8 cellular contexts compared by ENCODE assay signal in the genomic region with DNA sequence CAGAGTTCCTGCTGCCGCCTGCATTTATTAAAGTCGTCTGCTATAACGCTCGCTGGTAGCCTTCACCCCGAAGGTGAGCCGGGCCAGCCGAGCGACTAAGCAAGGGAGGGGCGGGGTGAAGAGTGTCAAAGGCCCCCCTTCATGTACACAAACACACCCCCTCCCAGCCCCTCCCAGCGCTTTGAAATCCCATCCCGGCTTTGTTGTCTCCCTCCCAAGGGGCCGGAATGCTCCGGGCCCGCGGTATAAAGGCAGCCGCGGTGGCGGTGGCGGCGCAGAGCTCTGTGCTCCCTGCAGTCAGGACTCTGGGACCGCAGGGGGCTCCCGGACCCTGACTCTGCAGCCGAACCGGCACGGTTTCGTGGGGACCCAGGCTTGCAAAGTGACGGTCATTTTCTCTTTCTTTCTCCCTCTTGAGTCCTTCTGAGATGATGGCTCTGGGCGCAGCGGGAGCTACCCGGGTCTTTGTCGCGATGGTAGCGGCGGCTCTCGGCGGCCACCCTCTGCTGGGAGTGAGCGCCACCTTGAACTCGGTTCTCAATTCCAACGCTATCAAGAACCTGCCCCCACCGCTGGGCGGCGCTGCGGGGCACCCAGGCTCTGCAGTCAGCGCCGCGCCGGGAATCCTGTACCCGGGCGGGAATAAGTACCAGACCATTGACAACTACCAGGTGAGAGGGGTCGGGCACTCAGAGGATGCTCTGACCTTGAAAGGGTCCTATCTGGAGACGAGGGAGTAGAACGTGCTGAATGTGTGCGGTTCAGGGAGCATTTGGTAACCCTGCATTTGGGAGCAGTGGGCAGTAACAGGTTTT. TPM values are rescaled to one million over a fixed set of nuclear protein-coding genes. Genes with fewer than 3 reads are reported as not detected.
DNase-seq lines count a peak whose midpoint lies in the region; ATAC-seq and TF ChIP-seq lines count a peak whose summit lies in the region.

A gene with protein sequence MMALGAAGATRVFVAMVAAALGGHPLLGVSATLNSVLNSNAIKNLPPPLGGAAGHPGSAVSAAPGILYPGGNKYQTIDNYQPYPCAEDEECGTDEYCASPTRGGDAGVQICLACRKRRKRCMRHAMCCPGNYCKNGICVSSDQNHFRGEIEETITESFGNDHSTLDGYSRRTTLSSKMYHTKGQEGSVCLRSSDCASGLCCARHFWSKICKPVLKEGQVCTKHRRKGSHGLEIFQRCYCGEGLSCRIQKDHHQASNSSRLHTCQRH (plus strand): TSS at position 275 of the 815 bp plus-strand sequence. CDS start 154 bp downstream, at position 429.

- no peak for TF ChIP-seq EP300 in gastroesophageal sphincter (IDR thresholded peaks at IDR 0.05)

- H3K27me3 Mint-ChIP-seq in activated T-cell treated with anti-CD3 and anti-CD28 coated beads, Interleukin-2, amount 50 U/mL, for 4 hours (ENCODE audit: low read depth) = peaks cover 59% of the 10 kb centered on the region
- no peaks in the 10 kb centered on the region for H3K27me3 Mint-ChIP-seq in nephron progenitor cell (ENCODE audit: low read depth, poor library complexity)

- DNase-seq in Right ventricle myocardium inferior (ENCODE audit: missing footprints) (peak; percentile 69), cardiac septum (ENCODE audit: low spot score) (no peak), HuH-7.5 (ENCODE audit: low spot score) (peak; percentile 69), nephron progenitor cell (peak; percentile 83)
- no peak for DNase-seq in activated T-cell treated with anti-CD3 and anti-CD28 coated beads, Interleukin-2, amount 50 U/mL, for 4 hours

- H3K27ac ChIP-seq in gastroesophageal sphincter = no peak within 1 kb of the TSS

- H3K4me3 ChIP-seq in gastroesophageal sphincter = peak within 1 kb of the TSS; percentile 24 to 51

- peak within 1 kb of the TSS; percentile 96 for H3K27ac Mint-ChIP-seq in nephron progenitor cell

- H3K9me3 Mint-ChIP-seq in activated T-cell treated with anti-CD3 and anti-CD28 coated beads, Interleukin-2, amount 50 U/mL, for 4 hours = no peaks in the 10 kb centered on the region
- no peaks in the 10 kb centered on the region for H3K9me3 Mint-ChIP-seq in nephron progenitor cell

- H3K4me1 Mint-ChIP-seq in activated T-cell treated with anti-CD3 and anti-CD28 coated beads, Interleukin-2, amount 50 U/mL, for 4 hours (ENCODE audit: low read depth) = peaks cover 16% of the 10 kb centered on the region
- H3K4me1 Mint-ChIP-seq in nephron progenitor cell = peaks cover 84% of the 10 kb centered on the region

- 0 to 10% methylated on average over 2 to 12 of the region's 53 CpGs for WGBS in gastroesophageal sphincter (ENCODE audit: low coverage in 1 of 2), 2 donors

- no peaks in the 10 kb centered on the region for H3K9me3 ChIP-seq in gastroesophageal sphincter

- H3K36me3 Mint-ChIP-seq in activated T-cell treated with anti-CD3 and anti-CD28 coated beads, Interleukin-2, amount 50 U/mL, for 4 hours (ENCODE audit: insufficient read depth) = no peaks in the 10 kb centered on the region
- H3K36me3 Mint-ChIP-seq in nephron progenitor cell (ENCODE audit: low read depth) = no peaks in the 10 kb centered on the region

- peak in 3 of 4 experiments; percentile 13 to 63 (median 28) for TF ChIP-seq CTCF in gastroesophageal sphincter (IDR thresholded peaks at IDR 0.05)
- peak; percentile 90 for TF ChIP-seq CTCF in nephron progenitor cell (IDR thresholded peaks at IDR 0.05)

- H3K4me3 Mint-ChIP-seq in activated T-cell treated with anti-CD3 and anti-CD28 coated beads, Interleukin-2, amount 50 U/mL, for 4 hours = peak within 1 kb of the TSS; percentile 51
- peak within 1 kb of the TSS; percentile 99 for H3K4me3 Mint-ChIP-seq in nephron progenitor cell

- peaks cover 0 to 24% (median 13%) of the 10 kb centered on the region in 3 donors for H3K4me1 ChIP-seq in gastroesophageal sphincter

- TF ChIP-seq POLR2A in gastroesophageal sphincter (IDR thresholded peaks at IDR 0.05) = no peak

- H3K36me3 ChIP-seq in gastroesophageal sphincter = no peaks in the 10 kb centered on the region

- peaks cover 60% of the 10 kb centered on the region for H3K27me3 ChIP-seq in gastroesophageal sphincter

- intact Hi-C loops in Right ventricle myocardium inferior (cut with DNase I) = loop anchor here (5.0 kb wide), 1 partner anchor 338 kb away; no protein-coding TSS in a partner anchor
- intact Hi-C loops in cardiac septum (cut with DNase I) = no loop called here

- peak; percentile 78 for ATAC-seq in Right ventricle myocardium inferior
- ATAC-seq in activated T-cell treated with anti-CD3 and anti-CD28 coated beads, Interleukin-2, amount 50 U/mL, for 4 hours = peak; percentile 30 to 58
- peak; percentile 59 for ATAC-seq in gastroesophageal sphincter
- ATAC-seq in HG03095 (IDR thresholded peaks at IDR 0.05; ENCODE audit: unreplicated experiment) = no peak
- ATAC-seq in GM19455 (IDR thresholded peaks at IDR 0.05; ENCODE audit: unreplicated experiment) = no peak

RNA-seq across cellular contexts. Expression of the gene that starts here (rescaled TPM):
- total RNA-seq in Right ventricle myocardium inferior (not detected), cardiac septum (0.19 TPM), gastroesophageal sphincter (1 to 10 TPM in 2 of 4 donors, not detected in 2; 3.1 to 7.5 TPM)
- under 1 TPM; 0.30 to 0.46 (median 0.42) TPM for total RNA-seq in activated T-cell treated with anti-CD3 and anti-CD28 coated beads, Interleukin-2, amount 50 U/mL, for 4 hours

Comparison
In these comparisons a context has a peak if more than half of its experiments do, and no peak if none do; other contexts are left out.
1. Peak in DNase-seq and ATAC-seq in Right ventricle myocardium inferior; RNA of the gene not detected or under 1 TPM.
2. Peak in ATAC-seq in activated T-cell treated with anti-CD3 and anti-CD28 coated beads, Interleukin-2, amount 50 U/mL, for 4 hours; RNA of the gene not detected or under 1 TPM.
3. DNase-seq: peak in HuH-7.5 (single experiment) and nephron progenitor cell (single experiment); none in cardiac septum (single experiment) and activated T-cell treated with anti-CD3 and anti-CD28 coated beads, Interleukin-2, amount 50 U/mL, for 4 hours (single experiment).